ENCODE assay signal across 22 cellular contexts in genomic region chr2:73640537-73640936, GRCh38. TPM values are rescaled to one million over a fixed set of nuclear protein-coding genes. Genes with fewer than 3 reads are reported as not detected.
DNase-seq lines count a peak whose midpoint lies in the region; ATAC-seq, FAIRE-seq and TF ChIP-seq lines count a peak whose summit lies in the region.
"Had no signal": no experiment of that assay in that cellular context is flagged by ENCODE, and none has a peak within 500 bp of the region (broad histone marks: within the 10 kb centered on the region; RNA-seq: fewer than 3 reads in every experiment).

No MANE protein-coding gene starts in this region.

- H3K27me3 ChIP-seq in breast epithelium = no peaks in the 10 kb centered on the region
- peaks cover 0 to 3% of the 10 kb centered on the region in 2 experiments for H3K27me3 ChIP-seq in endothelial cell of umbilical vein (ENCODE audit: control insufficient read depth in 2 of 2, insufficient read depth in 2 of 2, low read length in 2 of 2)
- no peaks in the 10 kb centered on the region for H3K27me3 ChIP-seq in left lung
- H3K27me3 ChIP-seq: brain microvascular endothelial cell had no signal

- BruUV-seq in endothelial cell of umbilical vein (replicated peaks; lab: Mats Ljungman, UMichigan) = no TSS peak

- peak; percentile 35 to 82 for DNase-seq in T47D (ENCODE audit: low read depth in 1 of 2, low spot score in 1 of 2)
- no peak for DNase-seq in breast epithelium (ENCODE audit: low spot score in 2 of 2)
- DNase-seq in endothelial cell of umbilical vein (ENCODE audit: low read depth, low spot score) = no peak
- no peak for DNase-seq in left lung
- peak; percentile 3 for DNase-seq in stromal cell of bone marrow (ENCODE audit: low read depth)
- DNase-seq in kidney glomerular epithelial cell (lab: John Stamatoyannopoulos, UW) = no peak
- DNase-seq: activated CD4-positive, alpha-beta T cell treated with anti-CD3 and anti-CD28 coated beads, Interleukin-2, amount 10 ng/mL, durations not matched to agents 7 days and 5 days; activated T-cell treated with anti-CD3 and anti-CD28 coated beads for 4 hours; brain microvascular endothelial cell; CD4-positive, alpha-beta T cell; NCI-H2227 treated with DMSO at 0.1 percent for 48 hours; SK-N-SH; spleen; stimulated activated naive CD4-positive, alpha-beta T cell had no signal

- no peaks in the 10 kb centered on the region for H4K20me1 ChIP-seq in endothelial cell of umbilical vein (replicated peaks; ENCODE audit: control insufficient read depth, extremely low read depth, insufficient read depth, low read length)

- intact Hi-C loops in breast epithelium (cut with DNase I; ENCODE audit: low total_unique reads) = no loop called here
- intact Hi-C loops in endothelial cell of umbilical vein (cut with micrococcal nuclease) = no loop called here
- intact Hi-C loops in left lung (cut with DNase I) = no loop called here

- in situ Hi-C loops in T47D (cut with HindIII; ENCODE audit: low pct_unique_long_range_greater_than_20kb, low sequenced_read_pairs) = no loop called here

- peak; percentile 67 for FAIRE-seq in endothelial cell of umbilical vein (lab: Jason Lieb, UNC)
- FAIRE-seq: A549, frontal cortex, GM12891, K562, urothelium cell line had no signal

- H3K9me3 ChIP-seq in breast epithelium = no peaks in the 10 kb centered on the region
- no peaks in the 10 kb centered on the region for H3K9me3 ChIP-seq in endothelial cell of umbilical vein (replicated peaks; ENCODE audit: control insufficient read depth, insufficient read depth, low read length)
- H3K9me3 ChIP-seq in left lung = no peaks in the 10 kb centered on the region
- H3K9me3 ChIP-seq: SK-N-SH had no signal

- no peaks in the 10 kb centered on the region for H3K79me2 ChIP-seq in endothelial cell of umbilical vein (ENCODE audit: control insufficient read depth, insufficient read depth, low read length)

- POLR2A ChIA-PET in endothelial cell of umbilical vein (lab: Charles Lee) = no interaction called here

- no peak overlapping the region for H2AFZ ChIP-seq in endothelial cell of umbilical vein (ENCODE audit: low read depth, low read length)

- no peak overlapping the region for H3K4me2 ChIP-seq in endothelial cell of umbilical vein (ENCODE audit: insufficient read depth, low read length)
- H3K4me2 ChIP-seq: A549, SK-N-SH had no signal

- H3K9me1 ChIP-seq in endothelial cell of umbilical vein (replicated peaks; ENCODE audit: control insufficient read depth, extremely low read depth, insufficient read depth, low read length) = no peaks in the 10 kb centered on the region

- CTCF ChIA-PET in endothelial cell of umbilical vein (lab: Charles Lee) = interaction anchor here (0.9 kb wide), 1 partner anchor 8 kb away, joined by 3 read pairs; no protein-coding TSS in a partner anchor

- ATAC-seq in left lung (peak; percentile 68), GM21723 (IDR thresholded peaks at IDR 0.05; ENCODE audit: unreplicated experiment) (no peak), GM18873 (IDR thresholded peaks at IDR 0.05; ENCODE audit: low FRiP score, unreplicated experiment) (no peak)
- ATAC-seq: A549, K562 had no signal

- H3K36me3 ChIP-seq in breast epithelium = no peaks in the 10 kb centered on the region
- no peaks in the 10 kb centered on the region for H3K36me3 ChIP-seq in endothelial cell of umbilical vein (ENCODE audit: control insufficient read depth in 2 of 2, extremely low read depth in 1 of 2, insufficient read depth in 2 of 2, low read length in 2 of 2)
- H3K36me3 ChIP-seq in left lung = no peaks in the 10 kb centered on the region
- H3K36me3 ChIP-seq: brain microvascular endothelial cell, spleen had no signal

- dilution Hi-C loops in endothelial cell of umbilical vein (cut with MboI; ENCODE audit: extremely low pct_ligation_motif_present, low sequenced_read_pairs) = no loop called here

- H3K4me1 ChIP-seq in breast epithelium (no peaks in the 10 kb centered on the region), endothelial cell of umbilical vein (ENCODE audit: control insufficient read depth, extremely low read depth, insufficient read depth, low read length) (no peaks in the 10 kb centered on the region), left lung (no peaks in the 10 kb centered on the region)
- H3K4me1 ChIP-seq: spleen had no signal

- H3K9ac ChIP-seq in endothelial cell of umbilical vein (replicated peaks; ENCODE audit: extremely low read depth, insufficient read depth, low read length) = no peak overlapping the region
- H3K9ac ChIP-seq: SK-N-SH had no signal

- H3K4me3 ChIP-seq in breast epithelium (no peak overlapping the region), endothelial cell of umbilical vein (replicated peaks in 1 of 3; ENCODE audit: insufficient read depth in 1 of 3, low read depth in 1 of 3, low read length in 3 of 3) (no peak overlapping the region), left lung (no peak overlapping the region)
- H3K4me3 ChIP-seq: A549, K562 had no signal

- TF ChIP-seq POLR2A in breast epithelium (IDR thresholded peaks at IDR 0.05) (no peak), endothelial cell of umbilical vein (IDR thresholded peaks at IDR 0.05; ENCODE audit: low read depth, low read length) (no peak)

- no peak overlapping the region for H3K27ac ChIP-seq in breast epithelium
- no peak overlapping the region for H3K27ac ChIP-seq in endothelial cell of umbilical vein (ENCODE audit: insufficient read depth, low read depth, low read length)
- no peak overlapping the region for H3K27ac ChIP-seq in left lung
- H3K27ac ChIP-seq: A549, brain microvascular endothelial cell had no signal

- TF ChIP-seq CTCF in breast epithelium (IDR thresholded peaks at IDR 0.05) (no peak), endothelial cell of umbilical vein (IDR thresholded peaks at IDR 0.05; ENCODE audit: extremely low read depth in 1 of 2, insufficient read depth in 1 of 2, low read depth in 1 of 2, low read length in 2 of 2) (no peak), left lung (IDR thresholded peaks at IDR 0.05) (no peak)

TF ChIP-seq in endothelial cell of umbilical vein, 7 proteins besides CTCF, POLR2A, EP300 and RAD21:
- no peak for TF ChIP-seq GATA2 (IDR thresholded peaks at IDR 0.05; ENCODE audit: insufficient read depth, insufficient read length, low read depth, low read length)
- TF ChIP-seq, protein P1, sequence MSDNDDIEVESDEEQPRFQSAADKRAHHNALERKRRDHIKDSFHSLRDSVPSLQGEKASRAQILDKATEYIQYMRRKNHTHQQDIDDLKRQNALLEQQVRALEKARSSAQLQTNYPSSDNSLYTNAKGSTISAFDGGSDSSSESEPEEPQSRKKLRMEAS (IDR thresholded peaks at IDR 0.05; ENCODE audit: insufficient read depth, insufficient read length) = no peak
- no peak for TF ChIP-seq MYC (IDR thresholded peaks at IDR 0.05; ENCODE audit: low read depth, low read length)
- TF ChIP-seq FOS (IDR thresholded peaks at IDR 0.05; ENCODE audit: borderline replicate concordance, insufficient read depth, low read length) = no peak

RNA-seq across cellular contexts. Expression of gene NAT8, which starts 1.7 kb away (rescaled TPM):
- total RNA-seq in breast epithelium (not detected), endothelial cell of umbilical vein (not detected in 2 replicates), left lung (not detected)
- 0.19 and 0.25 TPM in 2 replicates for polyA plus RNA-seq in endothelial cell of umbilical vein
- polyA plus RNA-seq in endothelial cell of umbilical vein (2011; cell fraction: cytosol; rRNA removed) = 0.14 and 0.34 TPM in 2 replicates
- 0.36 TPM in 1 of 2 replicates, not detected in the other for polyA plus RNA-seq in endothelial cell of umbilical vein (2011; cell fraction: nucleus; rRNA removed)
- not detected in 2 replicates for polyA plus RNA-seq in endothelial cell of umbilical vein (2012)
- polyA minus RNA-seq in endothelial cell of umbilical vein = not detected in 2 replicates
- not detected for polyA minus RNA-seq in endothelial cell of umbilical vein (2011; cell fraction: cytosol; rRNA and poly(A)+ RNA removed)
- not detected in 2 replicates for polyA minus RNA-seq in endothelial cell of umbilical vein (2011; cell fraction: nucleus; rRNA and poly(A)+ RNA removed)
- total RNA-seq: activated CD4-positive, alpha-beta T cell treated with anti-CD3 and anti-CD28 coated beads, Interleukin-2, amount 10 ng/mL, durations not matched to agents 7 days and 5 days; CD4-positive, alpha-beta T cell; frontal cortex; K562; omental fat pad had no signal
- polyA plus RNA-seq: A549, K562, SK-N-SH had no signal

Comparison
In these comparisons a context has a peak if more than half of its experiments do, and no peak if none do; other contexts are left out.
1. DNase-seq: peak in T47D (2 of 2) and stromal cell of bone marrow (single experiment); none in breast epithelium (0 of 2), endothelial cell of umbilical vein (single experiment), left lung (0 of 2) and kidney glomerular epithelial cell (single experiment).